ENCODE assay signal across 19 cellular contexts in the genomic region with DNA sequence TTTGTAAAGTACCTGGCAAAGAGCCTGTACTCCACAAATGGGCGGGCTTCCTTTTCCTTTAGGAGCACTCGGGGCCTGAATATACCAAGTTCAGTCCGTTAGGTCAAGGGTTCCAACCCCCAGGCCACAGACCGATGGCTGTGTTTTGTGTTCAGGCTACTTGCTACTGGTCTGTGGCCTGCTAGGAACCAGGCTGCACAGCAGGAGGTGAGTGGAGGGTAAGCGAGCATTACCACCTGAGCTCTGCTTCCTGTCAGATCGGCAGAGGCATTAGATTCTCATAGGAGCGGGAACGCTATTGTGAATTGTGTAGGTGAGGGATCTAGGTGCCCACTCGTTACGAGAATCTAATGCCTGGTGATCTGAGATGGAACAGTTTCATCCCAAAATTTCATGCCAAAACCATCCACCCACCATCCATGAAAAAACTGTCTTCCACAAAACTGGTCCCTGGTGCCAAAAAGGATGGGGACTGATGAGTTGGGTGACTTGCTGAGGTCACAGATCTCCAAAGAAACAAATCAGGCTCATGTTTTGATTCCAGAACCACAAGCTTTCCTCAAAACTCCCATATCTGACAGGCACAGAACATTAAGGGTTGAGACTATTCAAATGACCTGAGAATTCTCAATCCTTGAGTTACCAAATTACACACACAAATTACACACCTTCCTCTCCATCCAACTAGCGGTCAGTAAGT. TPM values are rescaled to one million over a fixed set of nuclear protein-coding genes. Genes with fewer than 3 reads are reported as not detected.
A peak's percentile ranks its signal among the peaks of the same experiment; 100 is the strongest.
DNase-seq lines count a peak whose midpoint lies in the region; ATAC-seq, FAIRE-seq and TF ChIP-seq lines count a peak whose summit lies in the region.
"Had no signal": no experiment of that assay in that cellular context is flagged by ENCODE, and none has a peak within 500 bp of the region (broad histone marks: within the 10 kb centered on the region; RNA-seq: fewer than 3 reads in every experiment).

No MANE protein-coding gene starts in this region.

- ATAC-seq in activated CD4-positive, CD25-positive, alpha-beta regulatory T cell treated with anti-CD3 and anti-CD28 coated beads, Interleukin-2, amount 50 U/mL, for 24 hours = no peak
- no peak for ATAC-seq in HG02678 (IDR thresholded peaks at IDR 0.05; ENCODE audit: unreplicated experiment)

- no peak overlapping the region for H2BK5ac ChIP-seq in H1 (ENCODE audit: low read depth, low read length)
- no peak overlapping the region for H2BK5ac ChIP-seq in mesenchymal stem cell (ENCODE audit: low read depth, low read length, poor library complexity, severe bottlenecking)

- no peak overlapping the region for H3K4me3 Mint-ChIP-seq in activated T-helper 1 cell treated with anti-CD3 and anti-CD28 coated beads, Interleukin-12 subunit alpha, Interleukin-12 subunit beta, Interleukin-2, Interleukin-4 antibody, amounts not matched to agents 30 ng/mL and 10 ng/mL and 1 ng/mL, durations not matched to agents 14 hours and 24 hours and 36 hours

- H3K9ac ChIP-seq in H1 (replicated peaks in 1 of 4; ENCODE audit: extremely low read depth in 1 of 4, low read depth in 3 of 4, low read length in 3 of 4) (no peak overlapping the region), mesenchymal stem cell (ENCODE audit: low read length) (no peak overlapping the region), stomach smooth muscle (ENCODE audit: low read length in 2 of 2) (peak overlapping the region in 1 of 2 donors; percentile 8)
- H3K9ac ChIP-seq: BLaER1 had no signal

- 77% methylated on average over 11 of the region's 11 CpGs; no CpG with 5 or more reads in 1 of the 2 experiments for WGBS in H1 (ENCODE audit: extremely low coverage in 1 of 2, insufficient coverage in 1 of 2, insufficient read length in 1 of 2, insufficient replicate concordance in 2 of 2, low coverage in 1 of 2, low lambda C conversion rate in 2 of 2, missing lambda C conversion rate in 1 of 2), 2 experiments
- 88% methylated on average over 6 of the region's 11 CpGs for WGBS in mesenchymal stem cell

- H3K4ac ChIP-seq in H1 (replicated peaks; ENCODE audit: insufficient read length, low read depth, low read length) = no peak overlapping the region
- no peak overlapping the region for H3K4ac ChIP-seq in mesenchymal stem cell (ENCODE audit: low read depth in 1 of 2, low read length in 2 of 2)

- intact Hi-C loops in activated T-helper 1 cell treated with anti-CD3 and anti-CD28 coated beads, Interleukin-12 subunit alpha, Interleukin-12 subunit beta, Interleukin-2, Interleukin-4 antibody, amounts not matched to agents 30 ng/mL and 10 ng/mL and 1 ng/mL, durations not matched to agents 14 hours and 24 hours and 36 hours (cut with micrococcal nuclease) = loop anchor here (5.0 to 10.0 kb wide), 2 partner anchors 140 to 193 kb away; a partner anchor contains a TSS

- H3K36me3 ChIP-seq in H1 (ENCODE audit: control insufficient read depth in 2 of 4, insufficient read depth in 4 of 4, low read length in 3 of 4) (0 out of 8 replicates have a peak, but pooled peaks cover 0 to 2% (median 0%) of the 10 kb centered on the region in 4 experiments), mesenchymal stem cell (ENCODE audit: control insufficient read depth in 1 of 2, insufficient read depth in 2 of 2, low read depth in 1 of 2, low read length in 2 of 2) (no peaks in the 10 kb centered on the region), stomach smooth muscle (ENCODE audit: control insufficient read depth in 2 of 2, insufficient read depth in 2 of 2, low read length in 2 of 2) (no peaks in the 10 kb centered on the region)

- H2BK12ac ChIP-seq in H1 (ENCODE audit: low read depth, low read length) = no peak overlapping the region; the same call in 1 of the 2 replicates
- no peak overlapping the region for H2BK12ac ChIP-seq in mesenchymal stem cell (ENCODE audit: low read length in 2 of 2)

- TF ChIP-seq CTCF in VCaP (conservative IDR thresholded peaks at IDR 0.05) (no peak), H1 (IDR thresholded peaks at IDR 0.05; ENCODE audit: control extremely low read depth in 1 of 3, insufficient read depth in 1 of 3, low read depth in 1 of 3, low read length in 3 of 3) (no peak)

- peaks cover 4% of the 10 kb centered on the region for H3K23me2 ChIP-seq in H1 (ENCODE audit: low read depth, low read length)

- H4K91ac ChIP-seq in H1 (replicated peaks; ENCODE audit: insufficient read length, low read length) = no peak overlapping the region
- H4K91ac ChIP-seq in mesenchymal stem cell (ENCODE audit: low read length) = no peak overlapping the region

- H4K5ac ChIP-seq in H1 (ENCODE audit: insufficient read length, low read depth, low read length) = no peak overlapping the region

- H3K14ac ChIP-seq in H1 (ENCODE audit: insufficient read length) (no peak overlapping the region), mesenchymal stem cell (ENCODE audit: low read length in 2 of 2) (no peak overlapping the region)

- POLR2A ChIA-PET in H1 (lab: Charles Lee; ENCODE audit: partially characterized antibody) = interaction anchor here (0.9 to 2.0 kb wide), 3 partner anchors 10 to 16 kb away, joined by 3 to 4 read pairs (median 4); no protein-coding TSS in a partner anchor

- peaks cover 6 to 76% of the 10 kb centered on the region in 2 experiments for H3K79me2 ChIP-seq in H1 (ENCODE audit: control insufficient read depth in 1 of 2, insufficient read depth in 2 of 2, low read length in 2 of 2)

- no peak overlapping the region for H2BK20ac ChIP-seq in H1 (ENCODE audit: low read length)

- H3K4me2 ChIP-seq in H1 (ENCODE audit: insufficient read depth in 1 of 2, low read depth in 2 of 2, low read length in 2 of 2) (peak overlapping the region; percentile 1 to 28; a peak in 2 of 4 replicates), mesenchymal stem cell (ENCODE audit: low read length, poor library complexity, severe bottlenecking) (no peak overlapping the region)
- H3K4me2 ChIP-seq: BLaER1, PC-9 had no signal

- H3K4me3 ChIP-seq in H1 (ENCODE audit: extremely low read depth in 1 of 4, insufficient read depth in 2 of 4, low read depth in 3 of 4, low read length in 4 of 4) = no peak overlapping the region
- no peak overlapping the region for H3K4me3 ChIP-seq in mesenchymal stem cell (ENCODE audit: insufficient read depth in 1 of 2, low read depth in 1 of 2, low read length in 2 of 2)
- peak overlapping the region; percentile 10 to 22 for H3K4me3 ChIP-seq in stomach smooth muscle (ENCODE audit: low read length in 2 of 2)
- H3K4me3 ChIP-seq: BLaER1, PC-9, SK-N-MC had no signal

- no peak for TF ChIP-seq RAD21 in H1 (IDR thresholded peaks at IDR 0.05 in 1 of 2, conservative IDR thresholded peaks at IDR 0.05 in 1 of 2; ENCODE audit: low read depth in 2 of 2, low read length in 2 of 2)

- H3K27ac Mint-ChIP-seq in activated T-helper 1 cell treated with anti-CD3 and anti-CD28 coated beads, Interleukin-12 subunit alpha, Interleukin-12 subunit beta, Interleukin-2, Interleukin-4 antibody, amounts not matched to agents 30 ng/mL and 10 ng/mL and 1 ng/mL, durations not matched to agents 14 hours and 24 hours and 36 hours = no peak overlapping the region

- H3K23ac ChIP-seq in H1 (ENCODE audit: insufficient read length) (no peak overlapping the region), mesenchymal stem cell (ENCODE audit: low read length in 2 of 2) (no peak overlapping the region)

- peaks cover 13% of the 10 kb centered on the region for H3K4me1 Mint-ChIP-seq in activated T-helper 1 cell treated with anti-CD3 and anti-CD28 coated beads, Interleukin-12 subunit alpha, Interleukin-12 subunit beta, Interleukin-2, Interleukin-4 antibody, amounts not matched to agents 30 ng/mL and 10 ng/mL and 1 ng/mL, durations not matched to agents 14 hours and 24 hours and 36 hours (ENCODE audit: low read depth)

- H3K36me3 Mint-ChIP-seq in activated T-helper 1 cell treated with anti-CD3 and anti-CD28 coated beads, Interleukin-12 subunit alpha, Interleukin-12 subunit beta, Interleukin-2, Interleukin-4 antibody, amounts not matched to agents 30 ng/mL and 10 ng/mL and 1 ng/mL, durations not matched to agents 14 hours and 24 hours and 36 hours (ENCODE audit: low read depth) = no peaks in the 10 kb centered on the region

- peaks cover 31% of the 10 kb centered on the region for H3K27me3 Mint-ChIP-seq in activated T-helper 1 cell treated with anti-CD3 and anti-CD28 coated beads, Interleukin-12 subunit alpha, Interleukin-12 subunit beta, Interleukin-2, Interleukin-4 antibody, amounts not matched to agents 30 ng/mL and 10 ng/mL and 1 ng/mL, durations not matched to agents 14 hours and 24 hours and 36 hours (ENCODE audit: insufficient read depth)

- H3K4me1 ChIP-seq in H1 (replicated peaks in 1 of 4; ENCODE audit: control insufficient read depth in 3 of 4, insufficient read depth in 4 of 4, low read length in 3 of 4) = peaks cover 6 to 23% (median 17%) of the 10 kb centered on the region in 4 experiments; a peak in 6 of 7 replicates
- peaks cover 1% of the 10 kb centered on the region for H3K4me1 ChIP-seq in mesenchymal stem cell (ENCODE audit: control insufficient read depth, insufficient read depth, low read depth, low read length)
- H3K4me1 ChIP-seq in stomach smooth muscle (ENCODE audit: control insufficient read depth, insufficient read depth, low read length) = peaks cover 16% of the 10 kb centered on the region

- H3K9me3 Mint-ChIP-seq in activated T-helper 1 cell treated with anti-CD3 and anti-CD28 coated beads, Interleukin-12 subunit alpha, Interleukin-12 subunit beta, Interleukin-2, Interleukin-4 antibody, amounts not matched to agents 30 ng/mL and 10 ng/mL and 1 ng/mL, durations not matched to agents 14 hours and 24 hours and 36 hours = no peaks in the 10 kb centered on the region

- no peak for FAIRE-seq in H1 (lab: Jason Lieb, UNC)
- FAIRE-seq: GM18507 had no signal

- H2BK120ac ChIP-seq in H1 (replicated peaks; ENCODE audit: low read depth, low read length) (no peak overlapping the region), mesenchymal stem cell (ENCODE audit: low read depth, low read length) (no peak overlapping the region)

- peak in 1 of 2 experiments; percentile 67 for DNase-seq in H1 (ENCODE audit: low read depth in 1 of 2, low spot score in 2 of 2)
- DNase-seq in mesenchymal stem cell = no peak
- no peak for DNase-seq in activated T-helper 1 cell treated with anti-CD3 and anti-CD28 coated beads, Interleukin-12 subunit alpha, Interleukin-12 subunit beta, Interleukin-2, Interleukin-4 antibody, amounts not matched to agents 30 ng/mL and 10 ng/mL and 1 ng/mL, durations not matched to agents 14 hours and 24 hours and 36 hours (ENCODE audit: low spot score)
- DNase-seq: COR-L47, DMS153, NCI-H1048, NCI-H146, NCI-H2107, NCI-H226, NCI-H69, PC-9 had no signal

- H3K27me3 ChIP-seq in H1 (replicated peaks in 1 of 4; ENCODE audit: control insufficient read depth in 3 of 4, extremely low read depth in 1 of 4, insufficient read depth in 3 of 4, low read length in 3 of 4) (no peaks in the 10 kb centered on the region), mesenchymal stem cell (ENCODE audit: control insufficient read depth in 1 of 2, insufficient read depth in 1 of 2, low read length in 2 of 2) (no peaks in the 10 kb centered on the region), stomach smooth muscle (ENCODE audit: control insufficient read depth in 1 of 2, insufficient read depth in 2 of 2, low read length in 2 of 2) (no peaks in the 10 kb centered on the region)

- H3K9me3 ChIP-seq in H1 (ENCODE audit: insufficient read depth in 2 of 2, low read depth in 1 of 2, low read length in 1 of 2) (no peaks in the 10 kb centered on the region), mesenchymal stem cell (ENCODE audit: control insufficient read depth, low read length) (no peaks in the 10 kb centered on the region), stomach smooth muscle (ENCODE audit: control insufficient read depth in 2 of 2, low read length in 2 of 2) (no peaks in the 10 kb centered on the region)

- H4K8ac ChIP-seq in H1 (ENCODE audit: extremely low read depth, insufficient read depth, low read length) (no peak overlapping the region), mesenchymal stem cell (ENCODE audit: low read length) (no peak overlapping the region)

- no peak overlapping the region for H3K56ac ChIP-seq in H1 (replicated peaks; ENCODE audit: insufficient read length, low read depth, low read length)

- H2BK15ac ChIP-seq in H1 (ENCODE audit: low read length) (no peak overlapping the region), mesenchymal stem cell (ENCODE audit: low read depth, poor library complexity, severe bottlenecking) (peak overlapping the region; percentile 12)

- no peak for TF ChIP-seq POLR2A in H1 (IDR thresholded peaks at IDR 0.05; ENCODE audit: control extremely low read depth in 1 of 2, low read depth in 2 of 2, low read length in 2 of 2)

- peaks cover 20% of the 10 kb centered on the region for H3K79me1 ChIP-seq in H1 (ENCODE audit: low read depth, low read length)
- H3K79me1 ChIP-seq in mesenchymal stem cell (replicated peaks; ENCODE audit: low read length, poor library complexity, severe bottlenecking) = peaks cover 33% of the 10 kb centered on the region

- no peak overlapping the region for H2AFZ ChIP-seq in H1 (ENCODE audit: low read length)
- no peak overlapping the region for H2AFZ ChIP-seq in mesenchymal stem cell (ENCODE audit: low read depth, low read length)
- H2AFZ ChIP-seq: PC-9 had no signal

- no peak overlapping the region for H3K18ac ChIP-seq in H1 (ENCODE audit: extremely low read depth, low read length)
- H3K18ac ChIP-seq in mesenchymal stem cell (ENCODE audit: low read depth in 1 of 2, low read length in 2 of 2) = no peak overlapping the region

- CTCF ChIA-PET in H1 (lab: Charles Lee; ENCODE audit: partially characterized antibody) = interaction anchor here (0.9 to 1.0 kb wide), 2 partner anchors 13 to 135 kb away, joined by 3 read pairs; no protein-coding TSS in a partner anchor

- peak overlapping the region; percentile 7; the same call in 1 of the 2 replicates for H3K27ac ChIP-seq in VCaP
- H3K27ac ChIP-seq in H1 (ENCODE audit: low read depth, low read length) = no peak overlapping the region
- H3K27ac ChIP-seq in mesenchymal stem cell (ENCODE audit: low read length, poor library complexity, severe bottlenecking) = no peak overlapping the region
- peak overlapping the region; percentile 41 for H3K27ac ChIP-seq in stomach smooth muscle (ENCODE audit: low read length)
- H3K27ac ChIP-seq: BLaER1, HL-60, PC-9, SK-N-MC had no signal

- TF ChIP-seq EP300 in H1 (IDR thresholded peaks at IDR 0.05; ENCODE audit: borderline replicate concordance in 1 of 2, low read depth in 2 of 2, low read length in 2 of 2) = no peak

- peaks cover 4 to 9% of the 10 kb centered on the region in 2 experiments for H4K20me1 ChIP-seq in H1 (replicated peaks in 1 of 2; ENCODE audit: control insufficient read depth in 1 of 2, insufficient read depth in 2 of 2, low read length in 2 of 2)
- H4K20me1 ChIP-seq: BLaER1 had no signal

- H2AK5ac ChIP-seq in H1 (ENCODE audit: low read depth, low read length) = no peak overlapping the region
- no peak overlapping the region for H2AK5ac ChIP-seq in mesenchymal stem cell (ENCODE audit: low read length, severe bottlenecking)

RNA-seq across cellular contexts. Expression of a gene that starts 4.2 kb away (rescaled TPM):
- 227 and 228 TPM in 2 replicates for total RNA-seq in H1 (2021; fragmentation: NEBNext Ultra II Directional; extraction: Animal tissue kit (Norgen Biotek cat#: 25700))
- polyA plus RNA-seq in H1 (2011; rRNA removed) = 103 and 149 TPM in 2 replicates
- 211 TPM for polyA plus RNA-seq in H1 (2011; cell fraction: cytosol; rRNA removed)
- 80.4 TPM for polyA plus RNA-seq in H1 (2011; cell fraction: nucleus; rRNA removed)
- 255 to 315 TPM (median 276 TPM) in 4 replicates for polyA plus RNA-seq in H1 (2012, experiment 1 of 2)
- 227 TPM for polyA plus RNA-seq in H1 (2012, experiment 2 of 2)
- 118 TPM for polyA plus RNA-seq in H1 (2013, experiment 1 of 2)
- 127 TPM for polyA plus RNA-seq in H1 (2013, experiment 2 of 2)
- polyA minus RNA-seq in H1 (2011; rRNA and poly(A)+ RNA removed) = 89.9 and 98.2 TPM in 2 replicates
- polyA minus RNA-seq in H1 (2011; cell fraction: cytosol; rRNA and poly(A)+ RNA removed) = 50.3 TPM
- 71.4 TPM for polyA minus RNA-seq in H1 (2011; cell fraction: nucleus; rRNA and poly(A)+ RNA removed)
- polyA plus RNA-seq in mesenchymal stem cell (2013, experiment 1 of 2) = 26.6 TPM
- 27.7 TPM for polyA plus RNA-seq in mesenchymal stem cell (2013, experiment 2 of 2)
- 0.36 and 0.96 TPM in 2 replicates for total RNA-seq in activated T-helper 1 cell treated with anti-CD3 and anti-CD28 coated beads, Interleukin-12 subunit alpha, Interleukin-12 subunit beta, Interleukin-2, Interleukin-4 antibody, amounts not matched to agents 30 ng/mL and 10 ng/mL and 1 ng/mL, durations not matched to agents 14 hours and 24 hours and 36 hours

Comparison
In these comparisons a context has a peak if more than half of its experiments do, and no peak if none do; other contexts are left out.
1. H3K27ac ChIP-seq: peak in VCaP (single experiment) and stomach smooth muscle (single experiment); none in H1 (single experiment) and mesenchymal stem cell (single experiment).
2. H3K4me3 ChIP-seq: peak in stomach smooth muscle (2 of 2); none in H1 (0 of 4) and mesenchymal stem cell (0 of 2).
3. RNA of a gene that starts 4.2 kb away (total RNA-seq): 227 to 228 TPM in H1; 0.36 to 0.96 TPM in activated T-helper 1 cell treated with anti-CD3 and anti-CD28 coated beads, Interleukin-12 subunit alpha, Interleukin-12 subunit beta, Interleukin-2, Interleukin-4 antibody, amounts not matched to agents 30 ng/mL and 10 ng/mL and 1 ng/mL, durations not matched to agents 14 hours and 24 hours and 36 hours; every median in the first group is over 100 times any median in the second.